Comparison of ENCODE assay signal across 1 cellular context in the genomic region with DNA sequence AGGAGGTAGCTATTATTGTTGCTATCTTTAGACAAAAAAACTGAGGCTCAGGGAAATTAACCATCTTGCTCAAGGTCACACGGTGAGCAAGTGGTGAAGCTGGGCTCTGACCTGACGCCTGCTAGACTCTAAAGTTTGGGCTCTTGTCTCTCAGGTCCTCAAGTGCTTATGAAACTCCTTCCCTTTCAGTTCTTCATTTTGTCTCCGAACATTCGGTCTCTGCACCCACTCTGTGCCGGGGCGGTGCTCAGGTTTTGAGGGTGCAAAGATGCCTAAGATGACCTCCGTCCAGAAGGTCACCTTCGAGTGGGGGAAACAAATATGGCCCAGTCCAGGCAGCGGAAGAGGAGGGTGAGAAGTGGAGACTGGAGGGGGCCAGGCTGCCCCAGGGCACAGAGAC.
TF ChIP-seq lines count a peak whose summit lies in the region.

No MANE protein-coding gene starts in this region.

TF ChIP-seq in GM12878, 131 proteins besides CTCF, POLR2A, EP300 and RAD21 (continued from another document and continues in another):
- TF ChIP-seq, protein P1, sequence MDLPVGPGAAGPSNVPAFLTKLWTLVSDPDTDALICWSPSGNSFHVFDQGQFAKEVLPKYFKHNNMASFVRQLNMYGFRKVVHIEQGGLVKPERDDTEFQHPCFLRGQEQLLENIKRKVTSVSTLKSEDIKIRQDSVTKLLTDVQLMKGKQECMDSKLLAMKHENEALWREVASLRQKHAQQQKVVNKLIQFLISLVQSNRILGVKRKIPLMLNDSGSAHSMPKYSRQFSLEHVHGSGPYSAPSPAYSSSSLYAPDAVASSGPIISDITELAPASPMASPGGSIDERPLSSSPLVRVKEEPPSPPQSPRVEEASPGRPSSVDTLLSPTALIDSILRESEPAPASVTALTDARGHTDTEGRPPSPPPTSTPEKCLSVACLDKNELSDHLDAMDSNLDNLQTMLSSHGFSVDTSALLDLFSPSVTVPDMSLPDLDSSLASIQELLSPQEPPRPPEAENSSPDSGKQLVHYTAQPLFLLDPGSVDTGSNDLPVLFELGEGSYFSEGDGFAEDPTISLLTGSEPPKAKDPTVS (IDR thresholded peaks at IDR 0.05; ENCODE audit: low read depth, low read length): no peak
- TF ChIP-seq SMAD5 (IDR thresholded peaks at IDR 0.05; ENCODE audit: low read depth) (no peak), JUND (IDR thresholded peaks at IDR 0.05; ENCODE audit: low read depth, low read length) (no peak), MEF2A (IDR thresholded peaks at IDR 0.05; ENCODE audit: insufficient read depth, low read depth, low read length) (0 out of 2 replicates have a peak, but pooled peaks have one; percentile 32), SMARCA5 (IDR thresholded peaks at IDR 0.05) (no peak), SIN3A (IDR thresholded peaks at IDR 0.05; ENCODE audit: low read depth, low read length) (no peak), KLF5 (IDR thresholded peaks at IDR 0.05; ENCODE audit: partially characterized antibody) (no peak), SREBF2 (IDR thresholded peaks at IDR 0.05; ENCODE audit: low read length) (no peak), STAT3 (IDR thresholded peaks at IDR 0.05; ENCODE audit: low read depth, low read length) (no peak), ETV6 (conservative IDR thresholded peaks at IDR 0.05 in 1 of 2, IDR thresholded peaks at IDR 0.05 in 1 of 2; ENCODE audit: borderline replicate concordance in 1 of 2, low read depth in 1 of 2) (no peak), CREM (IDR thresholded peaks at IDR 0.05; ENCODE audit: low read depth) (no peak), RELA (IDR thresholded peaks at IDR 0.05; ENCODE audit: borderline replicate concordance, partially characterized antibody) (no peak), BMI1 (IDR thresholded peaks at IDR 0.05; ENCODE audit: borderline replicate concordance) (no peak), NFIC (IDR thresholded peaks at IDR 0.05; ENCODE audit: low read depth, low read length) (no peak), IKZF2 (IDR thresholded peaks at IDR 0.05) (peak; percentile 63 to 67; a peak in 2 of 4 replicates), NR2F1 (conservative IDR thresholded peaks at IDR 0.05) (peak; percentile 95), RFX5 (IDR thresholded peaks at IDR 0.05; ENCODE audit: low read depth, low read length) (no peak), RUNX3 (IDR thresholded peaks at IDR 0.05; ENCODE audit: low read length) (no peak; the same call in 1 of the 2 replicates), FOXK2 (IDR thresholded peaks at IDR 0.05) (no peak), CHD1 (IDR thresholded peaks at IDR 0.05; ENCODE audit: low read depth, low read length) (no peak), CBFB (IDR thresholded peaks at IDR 0.05; ENCODE audit: low read depth) (no peak), ZNF384 (IDR thresholded peaks at IDR 0.05; ENCODE audit: borderline replicate concordance, low read depth, low read length) (no peak), BRCA1 (IDR thresholded peaks at IDR 0.05; ENCODE audit: low read depth, low read length) (no peak), NBN (IDR thresholded peaks at IDR 0.05) (no peak; the same call in none of the 2 replicates), STAT1 (conservative IDR thresholded peaks at IDR 0.05) (no peak), FOXM1 (IDR thresholded peaks at IDR 0.05; ENCODE audit: low read depth, low read length) (no peak), ZNF24 (IDR thresholded peaks at IDR 0.05) (0 out of 2 replicates have a peak, but pooled peaks have one; percentile 31), ZNF622 (IDR thresholded peaks at IDR 0.05) (no peak), CHD2 (IDR thresholded peaks at IDR 0.05; ENCODE audit: borderline replicate concordance, low read depth, low read length) (peak; percentile 21; the same call in 1 of the 2 replicates), ASH2L (IDR thresholded peaks at IDR 0.05; ENCODE audit: borderline replicate concordance, low read depth) (no peak), DPF2 (IDR thresholded peaks at IDR 0.05) (peak; percentile 79; the same call in 1 of the 2 replicates), TARDBP (IDR thresholded peaks at IDR 0.05; ENCODE audit: borderline replicate concordance) (no peak), ZBED1 (IDR thresholded peaks at IDR 0.05; ENCODE audit: borderline replicate concordance) (no peak)
- TF ChIP-seq, protein P2, sequence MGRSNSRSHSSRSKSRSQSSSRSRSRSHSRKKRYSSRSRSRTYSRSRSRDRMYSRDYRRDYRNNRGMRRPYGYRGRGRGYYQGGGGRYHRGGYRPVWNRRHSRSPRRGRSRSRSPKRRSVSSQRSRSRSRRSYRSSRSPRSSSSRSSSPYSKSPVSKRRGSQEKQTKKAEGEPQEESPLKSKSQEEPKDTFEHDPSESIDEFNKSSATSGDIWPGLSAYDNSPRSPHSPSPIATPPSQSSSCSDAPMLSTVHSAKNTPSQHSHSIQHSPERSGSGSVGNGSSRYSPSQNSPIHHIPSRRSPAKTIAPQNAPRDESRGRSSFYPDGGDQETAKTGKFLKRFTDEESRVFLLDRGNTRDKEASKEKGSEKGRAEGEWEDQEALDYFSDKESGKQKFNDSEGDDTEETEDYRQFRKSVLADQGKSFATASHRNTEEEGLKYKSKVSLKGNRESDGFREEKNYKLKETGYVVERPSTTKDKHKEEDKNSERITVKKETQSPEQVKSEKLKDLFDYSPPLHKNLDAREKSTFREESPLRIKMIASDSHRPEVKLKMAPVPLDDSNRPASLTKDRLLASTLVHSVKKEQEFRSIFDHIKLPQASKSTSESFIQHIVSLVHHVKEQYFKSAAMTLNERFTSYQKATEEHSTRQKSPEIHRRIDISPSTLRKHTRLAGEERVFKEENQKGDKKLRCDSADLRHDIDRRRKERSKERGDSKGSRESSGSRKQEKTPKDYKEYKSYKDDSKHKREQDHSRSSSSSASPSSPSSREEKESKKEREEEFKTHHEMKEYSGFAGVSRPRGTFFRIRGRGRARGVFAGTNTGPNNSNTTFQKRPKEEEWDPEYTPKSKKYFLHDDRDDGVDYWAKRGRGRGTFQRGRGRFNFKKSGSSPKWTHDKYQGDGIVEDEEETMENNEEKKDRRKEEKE (IDR thresholded peaks at IDR 0.05): no peak
- TF ChIP-seq, protein P3, sequence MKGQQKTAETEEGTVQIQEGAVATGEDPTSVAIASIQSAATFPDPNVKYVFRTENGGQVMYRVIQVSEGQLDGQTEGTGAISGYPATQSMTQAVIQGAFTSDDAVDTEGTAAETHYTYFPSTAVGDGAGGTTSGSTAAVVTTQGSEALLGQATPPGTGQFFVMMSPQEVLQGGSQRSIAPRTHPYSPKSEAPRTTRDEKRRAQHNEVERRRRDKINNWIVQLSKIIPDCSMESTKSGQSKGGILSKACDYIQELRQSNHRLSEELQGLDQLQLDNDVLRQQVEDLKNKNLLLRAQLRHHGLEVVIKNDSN (IDR thresholded peaks at IDR 0.05; ENCODE audit: borderline replicate concordance, extremely low read length, insufficient read depth, low read depth, low read length): no peak
- TF ChIP-seq, protein P4, sequence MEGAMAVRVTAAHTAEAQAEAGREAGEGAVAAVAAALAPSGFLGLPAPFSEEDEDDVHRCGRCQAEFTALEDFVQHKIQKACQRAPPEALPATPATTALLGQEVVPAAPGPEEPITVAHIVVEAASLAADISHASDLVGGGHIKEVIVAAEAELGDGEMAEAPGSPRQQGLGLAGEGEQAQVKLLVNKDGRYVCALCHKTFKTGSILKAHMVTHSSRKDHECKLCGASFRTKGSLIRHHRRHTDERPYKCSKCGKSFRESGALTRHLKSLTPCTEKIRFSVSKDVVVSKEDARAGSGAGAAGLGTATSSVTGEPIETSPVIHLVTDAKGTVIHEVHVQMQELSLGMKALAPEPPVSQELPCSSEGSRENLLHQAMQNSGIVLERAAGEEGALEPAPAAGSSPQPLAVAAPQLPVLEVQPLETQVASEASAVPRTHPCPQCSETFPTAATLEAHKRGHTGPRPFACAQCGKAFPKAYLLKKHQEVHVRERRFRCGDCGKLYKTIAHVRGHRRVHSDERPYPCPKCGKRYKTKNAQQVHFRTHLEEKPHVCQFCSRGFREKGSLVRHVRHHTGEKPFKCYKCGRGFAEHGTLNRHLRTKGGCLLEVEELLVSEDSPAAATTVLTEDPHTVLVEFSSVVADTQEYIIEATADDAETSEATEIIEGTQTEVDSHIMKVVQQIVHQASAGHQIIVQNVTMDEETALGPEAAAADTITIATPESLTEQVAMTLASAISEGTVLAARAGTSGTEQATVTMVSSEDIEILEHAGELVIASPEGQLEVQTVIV (IDR thresholded peaks at IDR 0.05; ENCODE audit: borderline replicate concordance, partially characterized antibody): no peak
- TF ChIP-seq, protein P5, sequence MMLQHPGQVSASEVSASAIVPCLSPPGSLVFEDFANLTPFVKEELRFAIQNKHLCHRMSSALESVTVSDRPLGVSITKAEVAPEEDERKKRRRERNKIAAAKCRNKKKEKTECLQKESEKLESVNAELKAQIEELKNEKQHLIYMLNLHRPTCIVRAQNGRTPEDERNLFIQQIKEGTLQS (IDR thresholded peaks at IDR 0.05; ENCODE audit: borderline replicate concordance, extremely low read depth, low read depth, low read length): no peak
- TF ChIP-seq, protein P6, sequence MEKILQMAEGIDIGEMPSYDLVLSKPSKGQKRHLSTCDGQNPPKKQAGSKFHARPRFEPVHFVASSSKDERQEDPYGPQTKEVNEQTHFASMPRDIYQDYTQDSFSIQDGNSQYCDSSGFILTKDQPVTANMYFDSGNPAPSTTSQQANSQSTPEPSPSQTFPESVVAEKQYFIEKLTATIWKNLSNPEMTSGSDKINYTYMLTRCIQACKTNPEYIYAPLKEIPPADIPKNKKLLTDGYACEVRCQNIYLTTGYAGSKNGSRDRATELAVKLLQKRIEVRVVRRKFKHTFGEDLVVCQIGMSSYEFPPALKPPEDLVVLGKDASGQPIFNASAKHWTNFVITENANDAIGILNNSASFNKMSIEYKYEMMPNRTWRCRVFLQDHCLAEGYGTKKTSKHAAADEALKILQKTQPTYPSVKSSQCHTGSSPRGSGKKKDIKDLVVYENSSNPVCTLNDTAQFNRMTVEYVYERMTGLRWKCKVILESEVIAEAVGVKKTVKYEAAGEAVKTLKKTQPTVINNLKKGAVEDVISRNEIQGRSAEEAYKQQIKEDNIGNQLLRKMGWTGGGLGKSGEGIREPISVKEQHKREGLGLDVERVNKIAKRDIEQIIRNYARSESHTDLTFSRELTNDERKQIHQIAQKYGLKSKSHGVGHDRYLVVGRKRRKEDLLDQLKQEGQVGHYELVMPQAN (conservative IDR thresholded peaks at IDR 0.05): no peak
- TF ChIP-seq, protein P7, sequence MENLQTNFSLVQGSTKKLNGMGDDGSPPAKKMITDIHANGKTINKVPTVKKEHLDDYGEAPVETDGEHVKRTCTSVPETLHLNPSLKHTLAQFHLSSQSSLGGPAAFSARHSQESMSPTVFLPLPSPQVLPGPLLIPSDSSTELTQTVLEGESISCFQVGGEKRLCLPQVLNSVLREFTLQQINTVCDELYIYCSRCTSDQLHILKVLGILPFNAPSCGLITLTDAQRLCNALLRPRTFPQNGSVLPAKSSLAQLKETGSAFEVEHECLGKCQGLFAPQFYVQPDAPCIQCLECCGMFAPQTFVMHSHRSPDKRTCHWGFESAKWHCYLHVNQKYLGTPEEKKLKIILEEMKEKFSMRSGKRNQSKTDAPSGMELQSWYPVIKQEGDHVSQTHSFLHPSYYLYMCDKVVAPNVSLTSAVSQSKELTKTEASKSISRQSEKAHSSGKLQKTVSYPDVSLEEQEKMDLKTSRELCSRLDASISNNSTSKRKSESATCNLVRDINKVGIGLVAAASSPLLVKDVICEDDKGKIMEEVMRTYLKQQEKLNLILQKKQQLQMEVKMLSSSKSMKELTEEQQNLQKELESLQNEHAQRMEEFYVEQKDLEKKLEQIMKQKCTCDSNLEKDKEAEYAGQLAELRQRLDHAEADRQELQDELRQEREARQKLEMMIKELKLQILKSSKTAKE (IDR thresholded peaks at IDR 0.05; ENCODE audit: low read depth, poor library complexity, severe bottlenecking): peak; percentile 84
- TF ChIP-seq, protein P8, sequence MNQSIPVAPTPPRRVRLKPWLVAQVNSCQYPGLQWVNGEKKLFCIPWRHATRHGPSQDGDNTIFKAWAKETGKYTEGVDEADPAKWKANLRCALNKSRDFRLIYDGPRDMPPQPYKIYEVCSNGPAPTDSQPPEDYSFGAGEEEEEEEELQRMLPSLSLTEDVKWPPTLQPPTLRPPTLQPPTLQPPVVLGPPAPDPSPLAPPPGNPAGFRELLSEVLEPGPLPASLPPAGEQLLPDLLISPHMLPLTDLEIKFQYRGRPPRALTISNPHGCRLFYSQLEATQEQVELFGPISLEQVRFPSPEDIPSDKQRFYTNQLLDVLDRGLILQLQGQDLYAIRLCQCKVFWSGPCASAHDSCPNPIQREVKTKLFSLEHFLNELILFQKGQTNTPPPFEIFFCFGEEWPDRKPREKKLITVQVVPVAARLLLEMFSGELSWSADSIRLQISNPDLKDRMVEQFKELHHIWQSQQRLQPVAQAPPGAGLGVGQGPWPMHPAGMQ (IDR thresholded peaks at IDR 0.05; ENCODE audit: borderline replicate concordance): no peak
- TF ChIP-seq, protein P9, sequence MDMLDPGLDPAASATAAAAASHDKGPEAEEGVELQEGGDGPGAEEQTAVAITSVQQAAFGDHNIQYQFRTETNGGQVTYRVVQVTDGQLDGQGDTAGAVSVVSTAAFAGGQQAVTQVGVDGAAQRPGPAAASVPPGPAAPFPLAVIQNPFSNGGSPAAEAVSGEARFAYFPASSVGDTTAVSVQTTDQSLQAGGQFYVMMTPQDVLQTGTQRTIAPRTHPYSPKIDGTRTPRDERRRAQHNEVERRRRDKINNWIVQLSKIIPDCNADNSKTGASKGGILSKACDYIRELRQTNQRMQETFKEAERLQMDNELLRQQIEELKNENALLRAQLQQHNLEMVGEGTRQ (IDR thresholded peaks at IDR 0.05; ENCODE audit: borderline replicate concordance, low read depth, low read length): no peak
- TF ChIP-seq, protein P10, sequence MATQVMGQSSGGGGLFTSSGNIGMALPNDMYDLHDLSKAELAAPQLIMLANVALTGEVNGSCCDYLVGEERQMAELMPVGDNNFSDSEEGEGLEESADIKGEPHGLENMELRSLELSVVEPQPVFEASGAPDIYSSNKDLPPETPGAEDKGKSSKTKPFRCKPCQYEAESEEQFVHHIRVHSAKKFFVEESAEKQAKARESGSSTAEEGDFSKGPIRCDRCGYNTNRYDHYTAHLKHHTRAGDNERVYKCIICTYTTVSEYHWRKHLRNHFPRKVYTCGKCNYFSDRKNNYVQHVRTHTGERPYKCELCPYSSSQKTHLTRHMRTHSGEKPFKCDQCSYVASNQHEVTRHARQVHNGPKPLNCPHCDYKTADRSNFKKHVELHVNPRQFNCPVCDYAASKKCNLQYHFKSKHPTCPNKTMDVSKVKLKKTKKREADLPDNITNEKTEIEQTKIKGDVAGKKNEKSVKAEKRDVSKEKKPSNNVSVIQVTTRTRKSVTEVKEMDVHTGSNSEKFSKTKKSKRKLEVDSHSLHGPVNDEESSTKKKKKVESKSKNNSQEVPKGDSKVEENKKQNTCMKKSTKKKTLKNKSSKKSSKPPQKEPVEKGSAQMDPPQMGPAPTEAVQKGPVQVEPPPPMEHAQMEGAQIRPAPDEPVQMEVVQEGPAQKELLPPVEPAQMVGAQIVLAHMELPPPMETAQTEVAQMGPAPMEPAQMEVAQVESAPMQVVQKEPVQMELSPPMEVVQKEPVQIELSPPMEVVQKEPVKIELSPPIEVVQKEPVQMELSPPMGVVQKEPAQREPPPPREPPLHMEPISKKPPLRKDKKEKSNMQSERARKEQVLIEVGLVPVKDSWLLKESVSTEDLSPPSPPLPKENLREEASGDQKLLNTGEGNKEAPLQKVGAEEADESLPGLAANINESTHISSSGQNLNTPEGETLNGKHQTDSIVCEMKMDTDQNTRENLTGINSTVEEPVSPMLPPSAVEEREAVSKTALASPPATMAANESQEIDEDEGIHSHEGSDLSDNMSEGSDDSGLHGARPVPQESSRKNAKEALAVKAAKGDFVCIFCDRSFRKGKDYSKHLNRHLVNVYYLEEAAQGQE (IDR thresholded peaks at IDR 0.05; ENCODE audit: low read depth, low read length): no peak
